12 cellular contexts compared by ENCODE assay signal in genomic region chr7:155459133-155459866, GRCh38. TPM values are rescaled to one million over a fixed set of nuclear protein-coding genes. Genes with fewer than 3 reads are reported as not detected.
DNase-seq lines count a peak whose midpoint lies in the region; ATAC-seq and TF ChIP-seq lines count a peak whose summit lies in the region.
"Had no signal": no experiment of that assay in that cellular context is flagged by ENCODE, and none has a peak within 500 bp of the region (broad histone marks: within the 10 kb centered on the region; RNA-seq: fewer than 3 reads in every experiment).

No MANE protein-coding gene starts in this region.

- ATAC-seq in heart left ventricle (no peak), Right ventricle myocardium superior (ENCODE audit: poor library complexity) (no peak), memory B cell (ENCODE audit: low read depth) (no peak), thoracic aorta (ENCODE audit: insufficient number of reproducible peaks, low FRiP score, low read depth) (no peak), HG02973 (IDR thresholded peaks at IDR 0.05; ENCODE audit: unreplicated experiment) (no peak), upper lobe of right lung (no peak)
- ATAC-seq in activated CD8-positive, alpha-beta T cell treated with anti-CD3 and anti-CD28 coated beads, Interleukin-2, amount 10 ng/mL, durations not matched to agents 7 days and 5 days: no peak
- ATAC-seq: GM12878, left ventricle myocardium superior had no signal

- H3K4me1 ChIP-seq in heart left ventricle (peaks cover 0 to 39% (median 21%) of the 10 kb centered on the region in 12 donors), thoracic aorta (ENCODE audit: control insufficient read depth in 1 of 2, low read depth in 2 of 2) (peaks cover 19 to 36% of the 10 kb centered on the region in 2 donors), upper lobe of right lung (peaks cover 15% of the 10 kb centered on the region)

- H3K27me3 ChIP-seq in heart left ventricle: peaks cover 92 to 96% (median 94%) of the 10 kb centered on the region in 9 donors
- peaks cover 40% of the 10 kb centered on the region for H3K27me3 ChIP-seq in thoracic aorta (replicated peaks; ENCODE audit: insufficient read depth)
- peaks cover 93% of the 10 kb centered on the region for H3K27me3 ChIP-seq in upper lobe of right lung

- peak overlapping the region; percentile 49 for H3K4me3 Mint-ChIP-seq in activated CD8-positive, alpha-beta T cell treated with anti-CD3 and anti-CD28 coated beads, Interleukin-2, amount 10 ng/mL, durations not matched to agents 7 days and 5 days
- H3K4me3 Mint-ChIP-seq in memory B cell: peak overlapping the region; percentile 43

- H3K27ac ChIP-seq in heart left ventricle: no peak overlapping the region
- peak overlapping the region in 1 of 2 donors; percentile 27 for H3K27ac ChIP-seq in thoracic aorta
- H3K27ac ChIP-seq in upper lobe of right lung: no peak overlapping the region

- POLR2A ChIA-PET in activated CD8-positive, alpha-beta T cell treated with anti-CD3 and anti-CD28 coated beads, Interleukin-2, amount 10 ng/mL, durations not matched to agents 7 days and 5 days (lab: Charles Lee): no interaction called here

- peaks cover 8% of the 10 kb centered on the region for H3K4me1 Mint-ChIP-seq in activated CD8-positive, alpha-beta T cell treated with anti-CD3 and anti-CD28 coated beads, Interleukin-2, amount 10 ng/mL, durations not matched to agents 7 days and 5 days (ENCODE audit: low read depth)
- H3K4me1 Mint-ChIP-seq in memory B cell: peaks cover 10% of the 10 kb centered on the region

- no peaks in the 10 kb centered on the region for H3K36me3 ChIP-seq in heart left ventricle
- H3K36me3 ChIP-seq in thoracic aorta: no peaks in the 10 kb centered on the region
- H3K36me3 ChIP-seq in upper lobe of right lung: no peaks in the 10 kb centered on the region

- peaks cover 77% of the 10 kb centered on the region for H3K27me3 Mint-ChIP-seq in activated CD8-positive, alpha-beta T cell treated with anti-CD3 and anti-CD28 coated beads, Interleukin-2, amount 10 ng/mL, durations not matched to agents 7 days and 5 days (ENCODE audit: low read depth)
- peaks cover 35% of the 10 kb centered on the region for H3K27me3 Mint-ChIP-seq in memory B cell

- TF ChIP-seq CTCF in heart left ventricle (IDR thresholded peaks at IDR 0.05) (no peak), thoracic aorta (IDR thresholded peaks at IDR 0.05) (no peak), upper lobe of right lung (IDR thresholded peaks at IDR 0.05) (no peak)

- no peaks in the 10 kb centered on the region for H3K9me3 Mint-ChIP-seq in activated CD8-positive, alpha-beta T cell treated with anti-CD3 and anti-CD28 coated beads, Interleukin-2, amount 10 ng/mL, durations not matched to agents 7 days and 5 days (ENCODE audit: insufficient read depth)
- H3K9me3 Mint-ChIP-seq in memory B cell: peaks cover 2% of the 10 kb centered on the region

- WGBS in heart left ventricle, 4 donors: 2 to 4% (median 4%) methylated on average over 35 to 37 of the region's 37 CpGs

- peak overlapping the region in 8 of 12 donors; percentile 4 to 36 (median 22) for H3K4me3 ChIP-seq in heart left ventricle
- H3K4me3 ChIP-seq in thoracic aorta: peak overlapping the region; percentile 65
- no peak overlapping the region for H3K4me3 ChIP-seq in upper lobe of right lung
- H3K4me3 ChIP-seq: GM12878 had no signal

- CTCF ChIA-PET in activated CD8-positive, alpha-beta T cell treated with anti-CD3 and anti-CD28 coated beads, Interleukin-2, amount 10 ng/mL, durations not matched to agents 7 days and 5 days (lab: Charles Lee): no interaction called here

- intact Hi-C loops in heart left ventricle (cut with DNase I): loop anchor here in 3 of 10 donors (10.0 kb wide), 3 partner anchors 46 to 84 kb away; no protein-coding TSS in a partner anchor
- intact Hi-C loops in Right ventricle myocardium superior (cut with DNase I): no loop called here
- intact Hi-C loops in upper lobe of right lung (cut with DNase I): no loop called here

- no peak for TF ChIP-seq POLR2A in heart left ventricle (IDR thresholded peaks at IDR 0.05)

- H3K36me3 Mint-ChIP-seq in activated CD8-positive, alpha-beta T cell treated with anti-CD3 and anti-CD28 coated beads, Interleukin-2, amount 10 ng/mL, durations not matched to agents 7 days and 5 days (ENCODE audit: low read depth): no peaks in the 10 kb centered on the region
- peaks cover 2% of the 10 kb centered on the region for H3K36me3 Mint-ChIP-seq in memory B cell

- DNase-seq in heart left ventricle (no peak), Right ventricle myocardium superior (no peak), memory B cell (ENCODE audit: low spot score in 2 of 2) (no peak), thoracic aorta (ENCODE audit: low spot score) (no peak), midbrain (lab: John Stamatoyannopoulos, UW) (no peak), upper lobe of right lung (no peak)
- DNase-seq in activated CD8-positive, alpha-beta T cell treated with anti-CD3 and anti-CD28 coated beads, Interleukin-2, amount 10 ng/mL, durations not matched to agents 7 days and 5 days: no peak
- DNase-seq: amygdala, left ventricle myocardium superior had no signal

- peak overlapping the region; percentile 71 for H3K27ac Mint-ChIP-seq in activated CD8-positive, alpha-beta T cell treated with anti-CD3 and anti-CD28 coated beads, Interleukin-2, amount 10 ng/mL, durations not matched to agents 7 days and 5 days
- H3K27ac Mint-ChIP-seq in memory B cell: peak overlapping the region; percentile 68

- H3K9me3 ChIP-seq in heart left ventricle (no peaks in the 10 kb centered on the region), thoracic aorta (no peaks in the 10 kb centered on the region), upper lobe of right lung (no peaks in the 10 kb centered on the region)

RNA-seq across cellular contexts. Expression of gene EN2, which starts 1.4 kb away (rescaled TPM):
- total RNA-seq in heart left ventricle (under 1 TPM in 1 of 9 donors, not detected in 8; 0.06 TPM), Right ventricle myocardium superior (0.11 TPM), thoracic aorta (under 1 TPM in 1 of 2 donors, not detected in 1; 0.27 TPM), upper lobe of right lung (not detected)
- under 1 TPM in 1 of 2 donors, not detected in 1; 0.08 TPM for polyA plus RNA-seq in heart left ventricle
- not detected for total RNA-seq in activated CD8-positive, alpha-beta T cell treated with anti-CD3 and anti-CD28 coated beads, Interleukin-2, amount 10 ng/mL, durations not matched to agents 7 days and 5 days
- total RNA-seq: GM12878, left ventricle myocardium superior had no signal
- polyA plus RNA-seq: CD14-positive monocyte, GM12878 had no signal
